ENCODE assay signal across 2 cellular contexts in the genomic region with DNA sequence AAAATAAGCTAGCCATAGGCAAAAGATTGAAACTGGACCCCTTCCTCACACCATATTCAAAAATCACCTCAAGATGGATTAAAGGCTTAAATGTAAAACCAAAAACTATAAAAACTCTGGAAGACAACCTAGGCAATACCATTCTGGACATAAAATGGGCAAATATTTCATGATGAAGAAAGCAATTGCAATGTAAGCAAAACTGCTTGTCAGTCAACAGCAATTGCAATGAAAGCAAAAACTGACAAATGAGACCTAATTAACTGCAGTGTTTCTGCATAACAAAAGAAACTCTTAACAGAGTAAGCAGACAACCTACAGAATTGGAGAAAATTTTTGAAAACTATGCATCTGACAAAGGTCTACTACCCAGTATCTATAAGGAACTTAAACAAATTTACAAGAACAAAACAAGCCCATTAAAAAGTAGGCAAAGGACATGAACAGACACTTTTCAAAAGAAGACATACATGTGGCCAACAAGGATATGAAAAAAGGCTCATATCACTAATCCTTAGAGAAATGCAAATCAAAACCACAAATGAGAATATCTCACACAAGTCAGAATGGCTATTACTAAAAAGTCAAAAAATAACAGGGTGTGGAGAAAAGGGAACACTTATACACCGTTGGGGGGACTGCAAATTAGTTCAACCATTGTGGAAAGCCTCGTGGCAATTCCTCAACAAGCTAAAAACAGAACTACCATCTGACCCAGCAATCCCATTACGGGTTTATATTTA.
TF ChIP-seq lines count a peak whose summit lies in the region.

No MANE protein-coding gene starts in this region.

TF ChIP-seq in HepG2, 621 proteins besides CTCF, POLR2A, EP300 and RAD21:
- TF ChIP-seq MAFF (IDR thresholded peaks at IDR 0.05; ENCODE audit: low read depth, low read length) (peak; percentile 59), ZFP82 (CRISPR knock-in tag; IDR thresholded peaks at IDR 0.05; ENCODE audit: borderline replicate concordance) (no peak), MAFK (conservative IDR thresholded peaks at IDR 0.05 in 1 of 2, IDR thresholded peaks at IDR 0.05 in 1 of 2; ENCODE audit: low read length in 2 of 2) (peak in 1 of 2 experiments; percentile 67; a peak in 2 of 4 replicates), FOSL2 (CRISPR knock-in tag; IDR thresholded peaks at IDR 0.05) (no peak), MAF1 (CRISPR knock-in tag; IDR thresholded peaks at IDR 0.05; ENCODE audit: borderline replicate concordance) (no peak), ZSCAN12 (CRISPR knock-in tag; IDR thresholded peaks at IDR 0.05) (no peak), HES4 (CRISPR knock-in tag; IDR thresholded peaks at IDR 0.05; ENCODE audit: borderline replicate concordance) (no peak), ZNF619 (CRISPR knock-in tag; IDR thresholded peaks at IDR 0.05) (no peak), REPIN1 (CRISPR knock-in tag; IDR thresholded peaks at IDR 0.05; ENCODE audit: borderline replicate concordance, low read depth) (no peak)
- TF ChIP-seq, protein P1, sequence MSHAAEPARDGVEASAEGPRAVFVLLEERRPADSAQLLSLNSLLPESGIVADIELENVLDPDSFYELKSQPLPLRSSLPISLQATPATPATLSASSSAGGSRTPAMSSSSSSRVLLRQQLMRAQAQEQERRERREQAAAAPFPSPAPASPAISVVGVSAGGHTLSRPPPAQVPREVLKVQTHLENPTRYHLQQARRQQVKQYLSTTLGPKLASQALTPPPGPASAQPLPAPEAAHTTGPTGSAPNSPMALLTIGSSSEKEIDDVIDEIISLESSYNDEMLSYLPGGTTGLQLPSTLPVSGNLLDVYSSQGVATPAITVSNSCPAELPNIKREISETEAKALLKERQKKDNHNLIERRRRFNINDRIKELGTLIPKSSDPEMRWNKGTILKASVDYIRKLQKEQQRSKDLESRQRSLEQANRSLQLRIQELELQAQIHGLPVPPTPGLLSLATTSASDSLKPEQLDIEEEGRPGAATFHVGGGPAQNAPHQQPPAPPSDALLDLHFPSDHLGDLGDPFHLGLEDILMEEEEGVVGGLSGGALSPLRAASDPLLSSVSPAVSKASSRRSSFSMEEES (CRISPR knock-in tag; IDR thresholded peaks at IDR 0.05) = no peak
- TF ChIP-seq, protein P2, sequence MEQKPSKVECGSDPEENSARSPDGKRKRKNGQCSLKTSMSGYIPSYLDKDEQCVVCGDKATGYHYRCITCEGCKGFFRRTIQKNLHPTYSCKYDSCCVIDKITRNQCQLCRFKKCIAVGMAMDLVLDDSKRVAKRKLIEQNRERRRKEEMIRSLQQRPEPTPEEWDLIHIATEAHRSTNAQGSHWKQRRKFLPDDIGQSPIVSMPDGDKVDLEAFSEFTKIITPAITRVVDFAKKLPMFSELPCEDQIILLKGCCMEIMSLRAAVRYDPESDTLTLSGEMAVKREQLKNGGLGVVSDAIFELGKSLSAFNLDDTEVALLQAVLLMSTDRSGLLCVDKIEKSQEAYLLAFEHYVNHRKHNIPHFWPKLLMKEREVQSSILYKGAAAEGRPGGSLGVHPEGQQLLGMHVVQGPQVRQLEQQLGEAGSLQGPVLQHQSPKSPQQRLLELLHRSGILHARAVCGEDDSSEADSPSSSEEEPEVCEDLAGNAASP (CRISPR knock-in tag; IDR thresholded peaks at IDR 0.05; ENCODE audit: borderline replicate concordance) = no peak
- TF ChIP-seq, protein P3, sequence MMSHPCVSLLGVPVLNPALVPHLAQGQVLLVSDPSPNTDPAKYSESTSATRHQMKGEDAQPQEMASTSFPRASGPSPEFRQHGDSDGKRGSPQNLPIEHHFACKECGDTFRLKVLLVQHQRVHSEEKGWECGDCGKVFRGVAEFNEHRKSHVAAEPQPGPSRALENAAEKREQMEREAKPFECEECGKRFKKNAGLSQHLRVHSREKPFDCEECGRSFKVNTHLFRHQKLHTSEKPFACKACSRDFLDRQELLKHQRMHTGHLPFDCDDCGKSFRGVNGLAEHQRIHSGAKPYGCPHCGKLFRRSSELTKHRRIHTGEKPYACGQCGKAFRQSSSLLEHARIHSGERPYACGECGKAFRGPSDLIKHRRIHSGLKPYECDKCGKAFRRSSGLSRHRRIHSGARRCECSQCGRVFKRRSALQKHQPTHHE (CRISPR knock-in tag; IDR thresholded peaks at IDR 0.05; ENCODE audit: borderline replicate concordance) = no peak

TF ChIP-seq in IMR-90, 13 proteins besides CTCF, POLR2A, EP300 and RAD21:
- TF ChIP-seq MAFK (IDR thresholded peaks at IDR 0.05; ENCODE audit: low read depth, low read length) (peak; percentile 4; the same call in 1 of the 2 replicates), RFX5 (IDR thresholded peaks at IDR 0.05; ENCODE audit: low read depth, low read length) (no peak), RCOR1 (IDR thresholded peaks at IDR 0.05; ENCODE audit: insufficient replicate concordance, low read length) (no peak), CHD1 (IDR thresholded peaks at IDR 0.05; ENCODE audit: low read depth, low read length) (no peak), NFE2L2 (IDR thresholded peaks at IDR 0.05; ENCODE audit: low read depth, low read length) (no peak)
